16 cellular contexts compared by ENCODE assay signal in genomic region chr4:3786196-3786869, GRCh38. TPM values are rescaled to one million over a fixed set of nuclear protein-coding genes. Genes with fewer than 3 reads are reported as not detected.
A peak's percentile ranks its signal among the peaks of the same experiment; 100 is the strongest.
DNase-seq lines count a peak whose midpoint lies in the region; TF ChIP-seq lines count a peak whose summit lies in the region.
"Had no signal": no experiment of that assay in that cellular context is flagged by ENCODE, and none has a peak within 500 bp of the region (broad histone marks: within the 10 kb centered on the region; RNA-seq: fewer than 3 reads in every experiment).

No MANE protein-coding gene starts in this region.

- peak; percentile 75 for DNase-seq in H4 (ENCODE audit: low spot score)
- DNase-seq in NCI-H446 treated with DMSO at 0.1 percent for 48 hours (lab: John Stamatoyannopoulos, UW): peak; percentile 12
- peak; percentile 36 to 80 (median 66) for DNase-seq in head of caudate nucleus
- DNase-seq in progenitor cell of endocrine pancreas (ENCODE audit: low spot score, unreplicated experiment): no peak
- no peak for DNase-seq in stimulated activated CD4-positive, alpha-beta T cell treated with anti-CD3 and anti-CD28 coated beads, Interleukin-4, amount 100 ng/mL, for 24 hours
- no peak for DNase-seq in T-helper 2 cell treated with Interferon-gamma antibody and Interleukin-4, amounts not matched to agents 5 μg/mL and 100 μg/mL, for 36 hours (ENCODE audit: low spot score)
- DNase-seq in CD4-positive, alpha-beta memory T cell: no peak
- no peak for DNase-seq in NOMO-1 treated with DMSO at 0.1 percent for 48 hours (lab: John Stamatoyannopoulos, UW; ENCODE audit: unreplicated experiment)
- DNase-seq: activated CD4-positive, CD25-positive, alpha-beta regulatory T cell treated with anti-CD3 and anti-CD28 coated beads, Interleukin-2, amount 50 U/mL, for 72 hours; GDM1; MM.1S; PC-9; stimulated activated CD4-positive, alpha-beta T cell treated with anti-CD3 and anti-CD28 coated beads, Interleukin-12 subunit alpha, Interleukin-12 subunit beta, amount 100 ng/mL, for 4 hours had no signal

- peak; percentile 26 for TF ChIP-seq CTCF in progenitor cell of endocrine pancreas (IDR thresholded peaks at IDR 0.05; ENCODE audit: unreplicated experiment)

- H3K27me3 ChIP-seq in CD4-positive, alpha-beta memory T cell (ENCODE audit: insufficient read depth, low read length): no peaks in the 10 kb centered on the region

- peaks cover 5% of the 10 kb centered on the region for H3K27me3 Mint-ChIP-seq in progenitor cell of endocrine pancreas
- no peaks in the 10 kb centered on the region for H3K27me3 Mint-ChIP-seq in T-helper 2 cell treated with Interferon-gamma antibody and Interleukin-4, amounts not matched to agents 5 μg/mL and 100 μg/mL, for 36 hours (ENCODE audit: low read depth)
- H3K27me3 Mint-ChIP-seq in CD4-positive, alpha-beta memory T cell: peaks cover 4 to 10% of the 10 kb centered on the region in 2 donors

- POLR2A ChIA-PET in CD4-positive, alpha-beta memory T cell (lab: Charles Lee; ENCODE audit: partially characterized antibody): no interaction called here

- no peak overlapping the region for H3K27ac Mint-ChIP-seq in progenitor cell of endocrine pancreas
- no peak overlapping the region for H3K27ac Mint-ChIP-seq in T-helper 2 cell treated with Interferon-gamma antibody and Interleukin-4, amounts not matched to agents 5 μg/mL and 100 μg/mL, for 36 hours
- no peak overlapping the region for H3K27ac Mint-ChIP-seq in CD4-positive, alpha-beta memory T cell
- H3K27ac Mint-ChIP-seq: dendritic cell treated with granulocyte-macrophage colony-stimulating factor and Interleukin-4, amounts not matched to agents 40 ng/mL and 50 ng/mL, for 4 days; GM23338; stimulated activated effector memory CD8-positive, alpha-beta T cell treated with anti-CD3 and anti-CD28 coated beads, Interleukin-12 subunit alpha, Interleukin-12 subunit beta, amount 100 ng/mL, for 72 hours had no signal

- no peak overlapping the region for H3K4me3 Mint-ChIP-seq in progenitor cell of endocrine pancreas (ENCODE audit: low read depth)
- H3K4me3 Mint-ChIP-seq in T-helper 2 cell treated with Interferon-gamma antibody and Interleukin-4, amounts not matched to agents 5 μg/mL and 100 μg/mL, for 36 hours: no peak overlapping the region
- no peak overlapping the region for H3K4me3 Mint-ChIP-seq in CD4-positive, alpha-beta memory T cell
- H3K4me3 Mint-ChIP-seq: dendritic cell treated with granulocyte-macrophage colony-stimulating factor and Interleukin-4, amounts not matched to agents 40 ng/mL and 50 ng/mL, for 4 days; GM23338; stimulated activated effector memory CD8-positive, alpha-beta T cell treated with anti-CD3 and anti-CD28 coated beads, Interleukin-12 subunit alpha, Interleukin-12 subunit beta, amount 100 ng/mL, for 72 hours had no signal

- H3K9me3 Mint-ChIP-seq in progenitor cell of endocrine pancreas (ENCODE audit: low read depth): no peaks in the 10 kb centered on the region
- no peaks in the 10 kb centered on the region for H3K9me3 Mint-ChIP-seq in T-helper 2 cell treated with Interferon-gamma antibody and Interleukin-4, amounts not matched to agents 5 μg/mL and 100 μg/mL, for 36 hours
- H3K9me3 Mint-ChIP-seq in CD4-positive, alpha-beta memory T cell: peaks cover 0 to 2% (median 0%) of the 10 kb centered on the region in 8 donors
- H3K9me3 Mint-ChIP-seq: stimulated activated effector memory CD8-positive, alpha-beta T cell treated with anti-CD3 and anti-CD28 coated beads, Interleukin-12 subunit alpha, Interleukin-12 subunit beta, amount 100 ng/mL, for 72 hours had no signal

- no peak overlapping the region for H3K4me3 ChIP-seq in CD4-positive, alpha-beta memory T cell (ENCODE audit: low read length in 2 of 2)
- H3K4me3 ChIP-seq: GM23338, PC-9 had no signal

- intact Hi-C loops in head of caudate nucleus (cut with DNase I): no loop called here
- intact Hi-C loops in CD4-positive, alpha-beta memory T cell (cut with micrococcal nuclease): no loop called here

- no peak overlapping the region for H3K27ac ChIP-seq in CD4-positive, alpha-beta memory T cell (ENCODE audit: low read depth, low read length)
- H3K27ac ChIP-seq: PC-9 had no signal

- H3K36me3 ChIP-seq in CD4-positive, alpha-beta memory T cell (ENCODE audit: insufficient read depth, low read length): no peaks in the 10 kb centered on the region

- peaks cover 17% of the 10 kb centered on the region for H3K4me1 Mint-ChIP-seq in progenitor cell of endocrine pancreas (ENCODE audit: low read depth)
- no peaks in the 10 kb centered on the region for H3K4me1 Mint-ChIP-seq in T-helper 2 cell treated with Interferon-gamma antibody and Interleukin-4, amounts not matched to agents 5 μg/mL and 100 μg/mL, for 36 hours (ENCODE audit: low read depth)
- no peaks in the 10 kb centered on the region for H3K4me1 Mint-ChIP-seq in CD4-positive, alpha-beta memory T cell
- H3K4me1 Mint-ChIP-seq: stimulated activated effector memory CD8-positive, alpha-beta T cell treated with anti-CD3 and anti-CD28 coated beads, Interleukin-12 subunit alpha, Interleukin-12 subunit beta, amount 100 ng/mL, for 72 hours had no signal

- H3K9me3 ChIP-seq in CD4-positive, alpha-beta memory T cell (ENCODE audit: control insufficient read depth in 1 of 2, low read length in 2 of 2): no peaks in the 10 kb centered on the region

- no peaks in the 10 kb centered on the region for H3K36me3 Mint-ChIP-seq in progenitor cell of endocrine pancreas (ENCODE audit: insufficient read depth)
- no peaks in the 10 kb centered on the region for H3K36me3 Mint-ChIP-seq in T-helper 2 cell treated with Interferon-gamma antibody and Interleukin-4, amounts not matched to agents 5 μg/mL and 100 μg/mL, for 36 hours (ENCODE audit: low read depth)
- H3K36me3 Mint-ChIP-seq in CD4-positive, alpha-beta memory T cell: no peaks in the 10 kb centered on the region
- H3K36me3 Mint-ChIP-seq: stimulated activated effector memory CD8-positive, alpha-beta T cell treated with anti-CD3 and anti-CD28 coated beads, Interleukin-12 subunit alpha, Interleukin-12 subunit beta, amount 100 ng/mL, for 72 hours had no signal

- H3K4me1 ChIP-seq in CD4-positive, alpha-beta memory T cell (ENCODE audit: insufficient read depth, low read length): no peaks in the 10 kb centered on the region

- CTCF ChIA-PET in CD4-positive, alpha-beta memory T cell (lab: Charles Lee; ENCODE audit: partially characterized antibody): no interaction called here

RNA-seq across cellular contexts. Expression of gene ADRA2C, which starts 20.1 kb away (rescaled TPM):
- 1.7 TPM in 2 replicates for total RNA-seq in H4 (2014; rRNA removed; shearing (Covaris generic))
- total RNA-seq in progenitor cell of endocrine pancreas: 2.9 and 3.0 TPM in 2 replicates
- not detected for total RNA-seq in CD4-positive, alpha-beta memory T cell
- polyA plus RNA-seq in CD4-positive, alpha-beta memory T cell: not detected
- total RNA-seq: PC-9 had no signal

Comparison
In these comparisons a context has a peak if more than half of its experiments do, and no peak if none do; other contexts are left out.
1. DNase-seq: peak in H4 (single experiment), NCI-H446 treated with DMSO at 0.1 percent for 48 hours (single experiment) and head of caudate nucleus (42 of 42); none in progenitor cell of endocrine pancreas (single experiment), stimulated activated CD4-positive, alpha-beta T cell treated with anti-CD3 and anti-CD28 coated beads, Interleukin-4, amount 100 ng/mL, for 24 hours (single experiment), T-helper 2 cell treated with Interferon-gamma antibody and Interleukin-4, amounts not matched to agents 5 μg/mL and 100 μg/mL, for 36 hours (single experiment), CD4-positive, alpha-beta memory T cell (0 of 5) and NOMO-1 treated with DMSO at 0.1 percent for 48 hours (single experiment).